ENCODE assay signal across 13 cellular contexts in genomic region chr9:89920131-89920530, GRCh38.
DNase-seq lines count a peak whose midpoint lies in the region; ATAC-seq lines count a peak whose summit lies in the region.
"Had no signal": no experiment of that assay in that cellular context is flagged by ENCODE, and none has a peak within 500 bp of the region (broad histone marks: within the 10 kb centered on the region; RNA-seq: fewer than 3 reads in every experiment).

No MANE protein-coding gene starts in this region.

- H3K27me3 Mint-ChIP-seq in activated CD8-positive, alpha-beta memory T cell treated with anti-CD3 and anti-CD28 coated beads, Interleukin-2, amount 10 ng/mL, durations not matched to agents 7 days and 5 days, result peaks cover 41% of the 10 kb centered on the region

- CTCF ChIA-PET in activated CD8-positive, alpha-beta memory T cell treated with anti-CD3 and anti-CD28 coated beads, Interleukin-2, amount 10 ng/mL, durations not matched to agents 7 days and 5 days (lab: Charles Lee), result interaction anchor here (1.2 to 6.8 kb wide), 4 partner anchors 182 to 324 kb away, joined by 3 to 50 read pairs (median 8); partner anchors contain the start of gene GADD45G

- no peak for ATAC-seq in activated CD8-positive, alpha-beta memory T cell treated with anti-CD3 and anti-CD28 coated beads, Interleukin-2, amount 10 ng/mL, durations not matched to agents 7 days and 5 days
- ATAC-seq in left lobe of liver, result no peak

- peak; percentile 47 for DNase-seq in activated CD8-positive, alpha-beta memory T cell treated with anti-CD3 and anti-CD28 coated beads, Interleukin-2, amount 50 U/mL, for 48 hours
- DNase-seq in activated CD8-positive, alpha-beta memory T cell treated with anti-CD3 and anti-CD28 coated beads, Interleukin-2, amount 10 ng/mL, durations not matched to agents 7 days and 5 days, result no peak
- peak; percentile 64 for DNase-seq in cerebellar cortex (ENCODE audit: low spot score)
- DNase-seq in left lobe of liver (ENCODE audit: low spot score), result peak; percentile 16
- no peak for DNase-seq in T-helper 1 cell
- DNase-seq in RPMI8226, result no peak
- DNase-seq in GM19240 (ENCODE audit: insufficient read length, low spot score), result no peak
- DNase-seq: DMS79 treated with DMSO at 0.1 percent for 48 hours, MG63, NCI-H1694 treated with DMSO at 0.1 percent for 48 hours, NCI-H446 had no signal

- no peak overlapping the region for H3K27ac Mint-ChIP-seq in activated CD8-positive, alpha-beta memory T cell treated with anti-CD3 and anti-CD28 coated beads, Interleukin-2, amount 10 ng/mL, durations not matched to agents 7 days and 5 days
- H3K27ac Mint-ChIP-seq: B cell had no signal

- no peaks in the 10 kb centered on the region for H3K9me3 Mint-ChIP-seq in activated CD8-positive, alpha-beta memory T cell treated with anti-CD3 and anti-CD28 coated beads, Interleukin-2, amount 10 ng/mL, durations not matched to agents 7 days and 5 days (ENCODE audit: low read depth)
- H3K9me3 Mint-ChIP-seq: CD14-positive monocyte had no signal

- H3K4me1 Mint-ChIP-seq in activated CD8-positive, alpha-beta memory T cell treated with anti-CD3 and anti-CD28 coated beads, Interleukin-2, amount 10 ng/mL, durations not matched to agents 7 days and 5 days, result peaks cover 11% of the 10 kb centered on the region

- no peaks in the 10 kb centered on the region for H3K36me3 Mint-ChIP-seq in activated CD8-positive, alpha-beta memory T cell treated with anti-CD3 and anti-CD28 coated beads, Interleukin-2, amount 10 ng/mL, durations not matched to agents 7 days and 5 days
- H3K36me3 Mint-ChIP-seq: CD14-positive monocyte had no signal

- no peak overlapping the region for H3K4me3 Mint-ChIP-seq in activated CD8-positive, alpha-beta memory T cell treated with anti-CD3 and anti-CD28 coated beads, Interleukin-2, amount 10 ng/mL, durations not matched to agents 7 days and 5 days
- H3K4me3 Mint-ChIP-seq: B cell, CD14-positive monocyte had no signal

Comparison
In these comparisons a context has a peak if more than half of its experiments do, and no peak if none do; other contexts are left out.
1. DNase-seq: peak in activated CD8-positive, alpha-beta memory T cell treated with anti-CD3 and anti-CD28 coated beads, Interleukin-2, amount 50 U/mL, for 48 hours (single experiment), cerebellar cortex (single experiment) and left lobe of liver (single experiment); none in activated CD8-positive, alpha-beta memory T cell treated with anti-CD3 and anti-CD28 coated beads, Interleukin-2, amount 10 ng/mL, durations not matched to agents 7 days and 5 days (single experiment), T-helper 1 cell (0 of 5), RPMI8226 (single experiment) and GM19240 (single experiment).